In genomic region chr5:160311491-160312138, GRCh38 we compare ENCODE assay signal across 8 cellular contexts. TPM values are rescaled to one million over a fixed set of nuclear protein-coding genes. Genes with fewer than 3 reads are reported as not detected.
A peak's percentile ranks its signal among the peaks of the same experiment; 100 is the strongest.
DNase-seq lines count a peak whose midpoint lies in the region; ATAC-seq and TF ChIP-seq lines count a peak whose summit lies in the region.

No MANE protein-coding gene starts in this region.

- H3K4me1 ChIP-seq in gastroesophageal sphincter: peaks cover 0 to 19% (median 6%) of the 10 kb centered on the region in 3 donors

- in situ Hi-C loops in SK-MEL-5 (cut with HindIII; ENCODE audit: low pct_unique_long_range_greater_than_20kb, low sequenced_read_pairs): no loop called here

- H3K27ac ChIP-seq in gastroesophageal sphincter: peak overlapping the region in 2 of 4 donors; percentile 62 to 64

- TF ChIP-seq CTCF in gastroesophageal sphincter (IDR thresholded peaks at IDR 0.05) (no peak), progenitor cell of endocrine pancreas (IDR thresholded peaks at IDR 0.05; ENCODE audit: unreplicated experiment) (no peak)

- no peaks in the 10 kb centered on the region for H3K36me3 ChIP-seq in gastroesophageal sphincter

- no peak overlapping the region for H3K27ac Mint-ChIP-seq in activated naive CD8-positive, alpha-beta T cell
- no peak overlapping the region for H3K27ac Mint-ChIP-seq in activated naive CD8-positive, alpha-beta T cell treated with anti-CD3 and anti-CD28 coated beads for 36 hours
- H3K27ac Mint-ChIP-seq in progenitor cell of endocrine pancreas: peak overlapping the region; percentile 92

- peak overlapping the region; percentile 76 for H3K4me3 Mint-ChIP-seq in activated naive CD8-positive, alpha-beta T cell
- H3K4me3 Mint-ChIP-seq in activated naive CD8-positive, alpha-beta T cell treated with anti-CD3 and anti-CD28 coated beads for 36 hours: no peak overlapping the region
- H3K4me3 Mint-ChIP-seq in progenitor cell of endocrine pancreas (ENCODE audit: low read depth): peak overlapping the region; percentile 92

- H3K27me3 Mint-ChIP-seq in activated naive CD8-positive, alpha-beta T cell: peaks cover 35% of the 10 kb centered on the region
- peaks cover 80% of the 10 kb centered on the region for H3K27me3 Mint-ChIP-seq in activated naive CD8-positive, alpha-beta T cell treated with anti-CD3 and anti-CD28 coated beads for 36 hours
- H3K27me3 Mint-ChIP-seq in progenitor cell of endocrine pancreas: no peaks in the 10 kb centered on the region

- peak; percentile 26 for ATAC-seq in gastroesophageal sphincter
- ATAC-seq in HG03108 (IDR thresholded peaks at IDR 0.05; ENCODE audit: unreplicated experiment): no peak
- no peak for ATAC-seq in GM21528 (IDR thresholded peaks at IDR 0.05; ENCODE audit: low FRiP score, unreplicated experiment)

- no peak for DNase-seq in activated naive CD8-positive, alpha-beta T cell treated with anti-CD3 and anti-CD28 coated beads for 36 hours
- DNase-seq in SK-MEL-5 (ENCODE audit: low read depth, low spot score) (peak; percentile 10), progenitor cell of endocrine pancreas (ENCODE audit: low spot score, unreplicated experiment) (peak; percentile 15), NCI-H510A (lab: John Stamatoyannopoulos, UW) (no peak)

- no peak for TF ChIP-seq POLR2A in gastroesophageal sphincter (IDR thresholded peaks at IDR 0.05)

- peaks cover 24% of the 10 kb centered on the region for H3K27me3 ChIP-seq in gastroesophageal sphincter

- no peaks in the 10 kb centered on the region for H3K9me3 Mint-ChIP-seq in activated naive CD8-positive, alpha-beta T cell (ENCODE audit: low read depth)
- H3K9me3 Mint-ChIP-seq in activated naive CD8-positive, alpha-beta T cell treated with anti-CD3 and anti-CD28 coated beads for 36 hours: no peaks in the 10 kb centered on the region
- H3K9me3 Mint-ChIP-seq in progenitor cell of endocrine pancreas (ENCODE audit: low read depth): no peaks in the 10 kb centered on the region

- peaks cover 9% of the 10 kb centered on the region for H3K4me1 Mint-ChIP-seq in activated naive CD8-positive, alpha-beta T cell (ENCODE audit: low read depth)
- H3K4me1 Mint-ChIP-seq in activated naive CD8-positive, alpha-beta T cell treated with anti-CD3 and anti-CD28 coated beads for 36 hours: peaks cover 6% of the 10 kb centered on the region
- H3K4me1 Mint-ChIP-seq in progenitor cell of endocrine pancreas (ENCODE audit: low read depth): peaks cover 32% of the 10 kb centered on the region

- TF ChIP-seq EP300 in gastroesophageal sphincter (IDR thresholded peaks at IDR 0.05): no peak

- 24 to 56% methylated on average over 2 of the region's 45 CpGs for WGBS in gastroesophageal sphincter (ENCODE audit: low coverage in 1 of 2), 2 donors

- H3K9me3 ChIP-seq in gastroesophageal sphincter: no peaks in the 10 kb centered on the region

- no peaks in the 10 kb centered on the region for H3K36me3 Mint-ChIP-seq in activated naive CD8-positive, alpha-beta T cell
- no peaks in the 10 kb centered on the region for H3K36me3 Mint-ChIP-seq in activated naive CD8-positive, alpha-beta T cell treated with anti-CD3 and anti-CD28 coated beads for 36 hours
- peaks cover 5% of the 10 kb centered on the region for H3K36me3 Mint-ChIP-seq in progenitor cell of endocrine pancreas (ENCODE audit: insufficient read depth)

- peak overlapping the region; percentile 34 to 69 for H3K4me3 ChIP-seq in gastroesophageal sphincter

RNA-seq across cellular contexts. Expression of gene CCNJL, which starts 0.7 kb away (rescaled TPM):
- total RNA-seq in activated naive CD8-positive, alpha-beta T cell treated with anti-CD3 and anti-CD28 coated beads for 36 hours: not detected
- total RNA-seq in SK-MEL-5 (2014; rRNA removed; shearing (Covaris generic)): 3.2 and 3.9 TPM in 2 replicates
- 11.3 and 14.3 TPM in 2 replicates for polyA plus RNA-seq in SK-MEL-5 (2015; cell fraction: cytosol; rRNA removed)
- 3.7 and 4.7 TPM in 2 replicates for polyA plus RNA-seq in SK-MEL-5 (2015; cell fraction: nucleus; rRNA removed)
- 1 to 10 TPM in 1 of 4 donors, under 1 TPM in 3; 0.35 to 1.9 (median 0.65) TPM for total RNA-seq in gastroesophageal sphincter
- 23.1 and 29.0 TPM in 2 replicates for total RNA-seq in progenitor cell of endocrine pancreas

RNA-seq across cellular contexts. Expression of gene C1QTNF2, which starts 58.8 kb away (rescaled TPM):
- not detected for total RNA-seq in activated naive CD8-positive, alpha-beta T cell treated with anti-CD3 and anti-CD28 coated beads for 36 hours
- total RNA-seq in SK-MEL-5 (2014; rRNA removed; shearing (Covaris generic)): 0.21 TPM in 1 of 2 replicates, not detected in the other
- 0.15 and 0.35 TPM in 2 replicates for polyA plus RNA-seq in SK-MEL-5 (2015; cell fraction: cytosol; rRNA removed)
- polyA plus RNA-seq in SK-MEL-5 (2015; cell fraction: nucleus; rRNA removed): not detected in 2 replicates
- total RNA-seq in gastroesophageal sphincter (1 to 10 TPM; 1.5 to 6.9 (median 3.2) TPM), progenitor cell of endocrine pancreas (0.11 and 0.14 TPM in 2 replicates)

Comparison
In these comparisons a context has a peak if more than half of its experiments do, and no peak if none do; other contexts are left out.
1. DNase-seq: peak in SK-MEL-5 (single experiment) and progenitor cell of endocrine pancreas (single experiment); none in activated naive CD8-positive, alpha-beta T cell treated with anti-CD3 and anti-CD28 coated beads for 36 hours (single experiment) and NCI-H510A (single experiment).